ENCODE assay signal across 24 cellular contexts in the genomic region with DNA sequence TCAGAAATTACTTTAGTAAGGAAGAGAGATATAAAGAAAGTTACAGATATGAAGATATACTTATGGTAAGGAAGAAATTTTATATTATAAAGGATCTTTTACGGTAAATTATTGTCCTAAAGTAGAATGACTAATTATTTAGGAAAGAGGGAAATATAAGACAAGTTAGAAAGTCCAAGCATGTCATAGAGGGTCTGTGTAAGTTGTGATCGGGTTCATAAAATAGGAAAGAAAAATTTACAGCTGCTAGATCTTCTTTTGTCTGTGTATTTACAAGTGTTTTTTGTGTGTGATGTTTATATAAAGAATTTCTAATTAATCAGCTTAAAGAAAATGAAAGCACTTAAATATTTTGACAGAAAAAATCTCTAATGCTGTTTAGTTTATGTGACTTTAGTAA.
"Had no signal": no experiment of that assay in that cellular context is flagged by ENCODE, and none has a peak within 500 bp of the region (broad histone marks: within the 10 kb centered on the region; RNA-seq: fewer than 3 reads in every experiment).

No MANE protein-coding gene starts in this region.

- H3K79me2 ChIP-seq: parathyroid adenoma had no signal

- H3K27ac Mint-ChIP-seq: activated naive CD8-positive, alpha-beta T cell treated with anti-CD3 and anti-CD28 coated beads, Interleukin-2, amount 10 ng/mL, durations not matched to agents 7 days and 5 days; immature natural killer cell had no signal

- H3K4me1 ChIP-seq: esophagus squamous epithelium, lower lobe of right lung, parathyroid adenoma, tibial nerve, vagina had no signal

- H3K9ac ChIP-seq: parathyroid adenoma had no signal

- H3K27me3 ChIP-seq: brain microvascular endothelial cell, esophagus squamous epithelium, tibial nerve, vagina had no signal

- H3K27ac ChIP-seq: brain microvascular endothelial cell, coronary artery, esophagus squamous epithelium, lower lobe of right lung, parathyroid adenoma, tibial nerve, vagina had no signal

- H3K9me3 ChIP-seq: esophagus squamous epithelium, lower lobe of right lung, tibial nerve, vagina had no signal

- H3K4me3 ChIP-seq: coronary artery, esophagus squamous epithelium, lower lobe of right lung, tibial nerve, vagina had no signal

- DNase-seq: activated CD4-positive, alpha-beta T cell treated with anti-CD3 and anti-CD28 coated beads, Interleukin-2, amount 50 U/mL, for 4 hours; activated CD4-positive, CD25-positive, alpha-beta regulatory T cell treated with anti-CD3 and anti-CD28 coated beads, Interleukin-2, amount 50 U/mL, for 72 hours; activated naive CD4-positive, alpha-beta T cell; activated naive CD8-positive, alpha-beta T cell treated with anti-CD3 and anti-CD28 coated beads, Interleukin-2, amount 10 ng/mL, durations not matched to agents 7 days and 5 days; activated T-cell treated with anti-CD3 and anti-CD28 coated beads for 4 hours; brain microvascular endothelial cell; effector CD4-positive, alpha-beta T cell; esophagus squamous epithelium; foreskin fibroblast; immature natural killer cell; left cardiac atrium; lower lobe of right lung; midbrain; retina; stimulated activated CD4-positive, alpha-beta T cell treated with anti-CD3 and anti-CD28 coated beads, Interleukin-15, amount 100 ng/mL, for 24 hours; stimulated activated CD4-positive, alpha-beta T cell treated with anti-CD3 and anti-CD28 coated beads, Interleukin-4, amount 100 ng/mL, for 24 hours; stimulated activated naive CD4-positive, alpha-beta T cell; substantia nigra; T1000 had no signal

- ATAC-seq: left cardiac atrium, lower lobe of right lung had no signal

- H3K36me3 Mint-ChIP-seq: activated naive CD8-positive, alpha-beta T cell treated with anti-CD3 and anti-CD28 coated beads, Interleukin-2, amount 10 ng/mL, durations not matched to agents 7 days and 5 days; immature natural killer cell had no signal

- H2AFZ ChIP-seq: parathyroid adenoma had no signal

- H3K9me3 Mint-ChIP-seq: activated naive CD8-positive, alpha-beta T cell treated with anti-CD3 and anti-CD28 coated beads, Interleukin-2, amount 10 ng/mL, durations not matched to agents 7 days and 5 days; central memory CD8-positive, alpha-beta T cell had no signal

- H3K36me3 ChIP-seq: brain microvascular endothelial cell, esophagus squamous epithelium, lower lobe of right lung, tibial nerve, vagina had no signal

- H3K4me3 Mint-ChIP-seq: activated naive CD8-positive, alpha-beta T cell treated with anti-CD3 and anti-CD28 coated beads, Interleukin-2, amount 10 ng/mL, durations not matched to agents 7 days and 5 days; central memory CD8-positive, alpha-beta T cell; immature natural killer cell had no signal

- H3K4me1 Mint-ChIP-seq: activated naive CD8-positive, alpha-beta T cell treated with anti-CD3 and anti-CD28 coated beads, Interleukin-2, amount 10 ng/mL, durations not matched to agents 7 days and 5 days; central memory CD8-positive, alpha-beta T cell; immature natural killer cell had no signal

- H3K27me3 Mint-ChIP-seq: activated naive CD8-positive, alpha-beta T cell treated with anti-CD3 and anti-CD28 coated beads, Interleukin-2, amount 10 ng/mL, durations not matched to agents 7 days and 5 days; central memory CD8-positive, alpha-beta T cell had no signal
